ENCODE assay signal across 10 cellular contexts in the genomic region with DNA sequence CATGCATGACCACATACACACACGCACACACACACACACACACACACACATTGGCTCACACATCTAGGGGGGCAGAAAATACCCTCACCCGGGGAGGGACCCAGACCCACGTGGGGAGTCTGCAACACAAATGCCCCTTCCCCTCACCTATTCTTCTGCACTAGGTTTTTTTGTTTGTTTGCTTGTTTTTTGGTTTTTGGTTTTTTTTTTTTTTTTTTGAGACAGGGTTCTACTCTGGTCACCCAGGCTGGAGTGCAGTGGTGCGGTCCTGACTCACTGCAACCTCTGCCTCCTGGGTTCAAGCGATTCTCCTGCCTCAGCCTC. TPM values are rescaled to one million over a fixed set of nuclear protein-coding genes. Genes with fewer than 3 reads are reported as not detected.
DNase-seq lines count a peak whose midpoint lies in the region; ATAC-seq, FAIRE-seq and TF ChIP-seq lines count a peak whose summit lies in the region.
"Had no signal": no experiment of that assay in that cellular context is flagged by ENCODE, and none has a peak within 500 bp of the region (broad histone marks: within the 10 kb centered on the region; RNA-seq: fewer than 3 reads in every experiment).

No MANE protein-coding gene starts in this region.

- POLR2A ChIA-PET in activated CD4-positive, alpha-beta T cell treated with anti-CD3 and anti-CD28 coated beads, Interleukin-2, amount 10 ng/mL, durations not matched to agents 7 days and 5 days (lab: Charles Lee), result interaction anchor here (0.6 kb wide), 1 partner anchor 142 kb away, joined by 3 read pairs; no protein-coding TSS in a partner anchor
- POLR2A ChIA-PET in K562 (lab: Yijun Ruan, JAX), result interaction anchor here (1.1 to 2.0 kb wide), 4 partner anchors 9 to 18 kb away, joined by 3 to 11 read pairs (median 6); no protein-coding TSS in a partner anchor

- no TSS peak for BruUV-seq in K562 (replicated peaks; lab: Mats Ljungman, UMichigan)

- H3K27ac Mint-ChIP-seq in activated CD4-positive, alpha-beta T cell treated with anti-CD3 and anti-CD28 coated beads, Interleukin-2, amount 10 ng/mL, durations not matched to agents 7 days and 5 days, result peak overlapping the region; percentile 91
- H3K27ac Mint-ChIP-seq in stimulated activated naive B cell treated with anti-CD40 and anti-IgM and Interleukin-4, amounts not matched to agents 10 μg/mL and 1 μg/mL and 100 μg/mL, for 72 hours, result peak overlapping the region; percentile 96
- H3K27ac Mint-ChIP-seq in HFFc6, result no peak overlapping the region; the same call in 1 of the 2 replicates

- no peak for DNase-seq in activated CD4-positive, alpha-beta T cell treated with anti-CD3 and anti-CD28 coated beads, Interleukin-2, amount 10 ng/mL, durations not matched to agents 7 days and 5 days
- DNase-seq in activated CD4-positive, alpha-beta T cell treated with anti-CD3 and anti-CD28 coated beads, Interleukin-2, amount 50 U/mL, for 4 hours, result no peak
- DNase-seq in K562 (ENCODE audit: extremely low read depth in 1 of 4, low spot score in 3 of 4) (no peak), DMS79 treated with DMSO at 0.1 percent for 48 hours (lab: John Stamatoyannopoulos, UW) (no peak), HFFc6 (no peak)
- DNase-seq in stimulated activated naive B cell treated with anti-CD40 and anti-IgM and Interleukin-4, amounts not matched to agents 10 μg/mL and 1 μg/mL and 100 μg/mL, for 72 hours, result no peak
- DNase-seq: ACHN, right cardiac atrium had no signal

- in situ Hi-C loops in K562 (cut with MboI), result no loop called here

- no peaks in the 10 kb centered on the region for H3K79me2 ChIP-seq in K562 (ENCODE audit: control insufficient read depth, insufficient read depth, low read length)

- H3K27me3 ChIP-seq in HUES64 (ENCODE audit: insufficient read depth, low read length) (no peaks in the 10 kb centered on the region), K562 (ENCODE audit: control insufficient read depth in 2 of 2, insufficient read depth in 2 of 2, low read length in 2 of 2) (no peaks in the 10 kb centered on the region)

- H3K36me3 Mint-ChIP-seq in activated CD4-positive, alpha-beta T cell treated with anti-CD3 and anti-CD28 coated beads, Interleukin-2, amount 10 ng/mL, durations not matched to agents 7 days and 5 days (ENCODE audit: low read depth), result peaks cover 3% of the 10 kb centered on the region
- H3K36me3 Mint-ChIP-seq in stimulated activated naive B cell treated with anti-CD40 and anti-IgM and Interleukin-4, amounts not matched to agents 10 μg/mL and 1 μg/mL and 100 μg/mL, for 72 hours, result peaks cover 0 to 3% of the 10 kb centered on the region in 2 donors
- no peaks in the 10 kb centered on the region for H3K36me3 Mint-ChIP-seq in HFFc6 (ENCODE audit: low read depth)

- no peak overlapping the region for H3K9ac ChIP-seq in HUES64 (ENCODE audit: low read depth, low read length)
- H3K9ac ChIP-seq in K562 (ENCODE audit: insufficient read depth in 1 of 2, low read depth in 2 of 2, low read length in 2 of 2), result peak overlapping the region in 1 of 2 experiments; percentile 14; a peak in 1 of 4 replicates

- WGBS in HUES64, result 69% methylated on average over 5 of the region's 5 CpGs
- 61% methylated on average over 5 of the region's 5 CpGs for whole genome bisulfite sequencing in K562 (ENCODE audit: insufficient coverage, low coverage, missing lambda C conversion rate)

- H3K4me1 Mint-ChIP-seq in activated CD4-positive, alpha-beta T cell treated with anti-CD3 and anti-CD28 coated beads, Interleukin-2, amount 10 ng/mL, durations not matched to agents 7 days and 5 days, result peaks cover 33% of the 10 kb centered on the region
- H3K4me1 Mint-ChIP-seq in stimulated activated naive B cell treated with anti-CD40 and anti-IgM and Interleukin-4, amounts not matched to agents 10 μg/mL and 1 μg/mL and 100 μg/mL, for 72 hours, result peaks cover 46 to 59% of the 10 kb centered on the region in 2 donors
- peaks cover 24% of the 10 kb centered on the region for H3K4me1 Mint-ChIP-seq in HFFc6 (ENCODE audit: low read depth)

- H3K9me1 ChIP-seq in K562 (ENCODE audit: control insufficient read depth, insufficient read depth, low read length), result no peaks in the 10 kb centered on the region

- H3K9me3 ChIP-seq in HUES64 (ENCODE audit: insufficient read depth, low read depth, low read length) (no peaks in the 10 kb centered on the region), K562 (replicated peaks; ENCODE audit: control insufficient read depth, insufficient read depth, low read depth, low read length) (no peaks in the 10 kb centered on the region)

- H3K4me3 Mint-ChIP-seq in activated CD4-positive, alpha-beta T cell treated with anti-CD3 and anti-CD28 coated beads, Interleukin-2, amount 10 ng/mL, durations not matched to agents 7 days and 5 days, result peak overlapping the region; percentile 72
- H3K4me3 Mint-ChIP-seq in stimulated activated naive B cell treated with anti-CD40 and anti-IgM and Interleukin-4, amounts not matched to agents 10 μg/mL and 1 μg/mL and 100 μg/mL, for 72 hours, result peak overlapping the region; percentile 88 to 92
- H3K4me3 Mint-ChIP-seq in HFFc6, result no peak overlapping the region

- TF ChIP-seq CTCF in K562 (IDR thresholded peaks at IDR 0.05 in 2 of 3, conservative IDR thresholded peaks at IDR 0.05 in 1 of 3; ENCODE audit: insufficient read depth in 2 of 3, low read depth in 1 of 3, low read length in 3 of 3) (no peak), HFFc6 (IDR thresholded peaks at IDR 0.05) (no peak)

- H3K4me1 ChIP-seq in HUES64 (ENCODE audit: insufficient read depth, low read length), result peaks cover 13% of the 10 kb centered on the region; the same call in 1 of the 2 replicates
- H3K4me1 ChIP-seq in K562 (replicated peaks in 1 of 2; ENCODE audit: control insufficient read depth in 2 of 2, insufficient read depth in 2 of 2, low read length in 2 of 2), result peaks cover 13 to 14% of the 10 kb centered on the region in 2 experiments

- TF ChIP-seq POLR2A in K562 (conservative IDR thresholded peaks at IDR 0.05), result no peak

- TF ChIP-seq EP300 in K562 (IDR thresholded peaks at IDR 0.05; ENCODE audit: low read length), result no peak

- CTCF ChIA-PET in activated CD4-positive, alpha-beta T cell treated with anti-CD3 and anti-CD28 coated beads, Interleukin-2, amount 10 ng/mL, durations not matched to agents 7 days and 5 days (lab: Charles Lee), result interaction anchor here (0.7 to 2.0 kb wide), 9 partner anchors 10 to 436 kb away, joined by 3 to 11 read pairs (median 5); no protein-coding TSS in a partner anchor
- CTCF ChIA-PET in K562 (lab: Yijun Ruan, JAX; ENCODE audit: low intra/inter-chr PET ratio), result no interaction called here

- ATAC-seq in K562, result no peak
- peak; percentile 26 to 50 for ATAC-seq in stimulated activated naive B cell treated with anti-CD40 and anti-IgM and Interleukin-4, amounts not matched to agents 10 μg/mL and 1 μg/mL and 100 μg/mL, for 72 hours (replicated peaks)
- ATAC-seq in GM18861 (IDR thresholded peaks at IDR 0.05; ENCODE audit: unreplicated experiment), result no peak

- H3K36me3 ChIP-seq in HUES64 (ENCODE audit: insufficient read depth, low read length), result no peaks in the 10 kb centered on the region
- H3K36me3 ChIP-seq in K562 (ENCODE audit: control insufficient read depth, insufficient read depth, low read length), result no peaks in the 10 kb centered on the region

- no peak overlapping the region for H3K4me3 ChIP-seq in HUES64 (ENCODE audit: low read length)
- no peak overlapping the region for H3K4me3 ChIP-seq in K562

- H4K20me1 ChIP-seq in K562 (replicated peaks; ENCODE audit: control insufficient read depth, insufficient read depth, low read length), result no peaks in the 10 kb centered on the region

- intact Hi-C loops in K562 (cut with micrococcal nuclease), result no loop called here

- TF ChIP-seq RAD21 in K562 (CRISPR knock-in tag; conservative IDR thresholded peaks at IDR 0.05 in 1 of 2, IDR thresholded peaks at IDR 0.05 in 1 of 2), result no peak

- H2AFZ ChIP-seq in K562 (ENCODE audit: low read depth, low read length), result peak overlapping the region; percentile 92; the same call in 1 of the 2 replicates

- H3K4me2 ChIP-seq in K562 (ENCODE audit: insufficient read depth, low read length), result peak overlapping the region; percentile 27; the same call in 1 of the 2 replicates

- H3K27me3 Mint-ChIP-seq in activated CD4-positive, alpha-beta T cell treated with anti-CD3 and anti-CD28 coated beads, Interleukin-2, amount 10 ng/mL, durations not matched to agents 7 days and 5 days, result peaks cover 4% of the 10 kb centered on the region
- no peaks in the 10 kb centered on the region for H3K27me3 Mint-ChIP-seq in stimulated activated naive B cell treated with anti-CD40 and anti-IgM and Interleukin-4, amounts not matched to agents 10 μg/mL and 1 μg/mL and 100 μg/mL, for 72 hours
- no peaks in the 10 kb centered on the region; the same call in none of the 2 replicates for H3K27me3 Mint-ChIP-seq in HFFc6 (ENCODE audit: insufficient read depth)

- FAIRE-seq in K562 (lab: Jason Lieb, UNC), result no peak

- H3K27ac ChIP-seq in HUES64 (ENCODE audit: low read depth, low read length) (peak overlapping the region; percentile 71; the same call in 1 of the 2 replicates), K562 (ENCODE audit: extremely low read depth, low read depth, low read length) (no peak overlapping the region)

- H3K9me3 Mint-ChIP-seq in activated CD4-positive, alpha-beta T cell treated with anti-CD3 and anti-CD28 coated beads, Interleukin-2, amount 10 ng/mL, durations not matched to agents 7 days and 5 days, result peaks cover 3% of the 10 kb centered on the region
- H3K9me3 Mint-ChIP-seq in stimulated activated naive B cell treated with anti-CD40 and anti-IgM and Interleukin-4, amounts not matched to agents 10 μg/mL and 1 μg/mL and 100 μg/mL, for 72 hours, result peaks cover 0 to 1% of the 10 kb centered on the region in 2 donors
- H3K9me3 Mint-ChIP-seq in HFFc6, result no peaks in the 10 kb centered on the region

RNA-seq across cellular contexts. Expression of a gene that starts 28.4 kb away (rescaled TPM):
- total RNA-seq in activated CD4-positive, alpha-beta T cell treated with anti-CD3 and anti-CD28 coated beads, Interleukin-2, amount 10 ng/mL, durations not matched to agents 7 days and 5 days, result 10 to 100 TPM; 60.5 to 64.2 TPM
- polyA plus RNA-seq in HUES64 (2013, experiment 1 of 2), result 63.0 TPM
- 64.2 TPM for polyA plus RNA-seq in HUES64 (2013, experiment 2 of 2)
- total RNA-seq in K562 (2011; cell fraction: chromatin; rRNA removed; ENCODE audit: low replicate concordance), result 78.0 and 216 TPM in 2 replicates
- 51.9 and 57.0 TPM in 2 replicates for total RNA-seq in K562 (2011; cell fraction: nucleolus; rRNA removed)
- 101 and 161 TPM in 2 replicates for total RNA-seq in K562 (2011; cell fraction: nucleoplasm; rRNA removed)
- total RNA-seq in K562 (2014; rRNA removed) (62.9 and 66.8 TPM in 2 replicates), K562 (2014; rRNA removed; fragmentation: Illumina TruSeq; extraction: Trizol) (73.2 and 80.9 TPM in 2 replicates), K562 (2015; rRNA removed; fragmentation: Illumina TruSeq; extraction: Trizol) (61.6 and 67.4 TPM in 2 replicates), K562 (2021) (82.1 and 82.7 TPM in 2 replicates)
- polyA plus RNA-seq in K562 (2011; rRNA removed) (81.2 and 99.0 TPM in 2 replicates), K562 (2014; fragmentation: Illumina TruSeq; extraction: Trizol) (73.7 and 93.4 TPM in 2 replicates), K562 (2014; fragmentation: Nextera tagmentation; extraction: Ambion mirVana) (10 to 100 TPM; 21.9 to 30.6 TPM), K562 (2014; rRNA removed) (51.3 and 53.9 TPM in 2 replicates)
- 20.1 and 32.8 TPM in 2 replicates for polyA plus RNA-seq in K562 (2011; cell fraction: cytosol; rRNA removed)
- polyA plus RNA-seq in K562 (2011; cell fraction: nucleus; rRNA removed), result 77.6 and 91.0 TPM in 2 replicates
- polyA plus RNA-seq in K562 (2012), result 34.8 and 46.6 TPM in 2 replicates
- polyA minus RNA-seq in K562 (2011; rRNA and poly(A)+ RNA removed), result 121 and 129 TPM in 2 replicates
- polyA minus RNA-seq in K562 (2011; cell fraction: cytosol; rRNA and poly(A)+ RNA removed), result 28.7 and 41.6 TPM in 2 replicates
- polyA minus RNA-seq in K562 (2011; cell fraction: nucleus; rRNA and poly(A)+ RNA removed), result 75.3 and 97.9 TPM in 2 replicates
- 10 to 100 TPM; 28.3 to 45.6 (median 39.4) TPM for total RNA-seq in HFFc6 (2021; fragmentation: NEBNext Ultra II Directional; extraction: Animal tissue kit (Norgen Biotek cat#: 25700))

Comparison
In these comparisons a context has a peak if more than half of its experiments do, and no peak if none do; other contexts are left out.
1. ATAC-seq: peak in stimulated activated naive B cell treated with anti-CD40 and anti-IgM and Interleukin-4, amounts not matched to agents 10 μg/mL and 1 μg/mL and 100 μg/mL, for 72 hours (2 of 2); none in K562 (single experiment) and GM18861 (single experiment).